1 cellular context compared by ENCODE assay signal in the genomic region with DNA sequence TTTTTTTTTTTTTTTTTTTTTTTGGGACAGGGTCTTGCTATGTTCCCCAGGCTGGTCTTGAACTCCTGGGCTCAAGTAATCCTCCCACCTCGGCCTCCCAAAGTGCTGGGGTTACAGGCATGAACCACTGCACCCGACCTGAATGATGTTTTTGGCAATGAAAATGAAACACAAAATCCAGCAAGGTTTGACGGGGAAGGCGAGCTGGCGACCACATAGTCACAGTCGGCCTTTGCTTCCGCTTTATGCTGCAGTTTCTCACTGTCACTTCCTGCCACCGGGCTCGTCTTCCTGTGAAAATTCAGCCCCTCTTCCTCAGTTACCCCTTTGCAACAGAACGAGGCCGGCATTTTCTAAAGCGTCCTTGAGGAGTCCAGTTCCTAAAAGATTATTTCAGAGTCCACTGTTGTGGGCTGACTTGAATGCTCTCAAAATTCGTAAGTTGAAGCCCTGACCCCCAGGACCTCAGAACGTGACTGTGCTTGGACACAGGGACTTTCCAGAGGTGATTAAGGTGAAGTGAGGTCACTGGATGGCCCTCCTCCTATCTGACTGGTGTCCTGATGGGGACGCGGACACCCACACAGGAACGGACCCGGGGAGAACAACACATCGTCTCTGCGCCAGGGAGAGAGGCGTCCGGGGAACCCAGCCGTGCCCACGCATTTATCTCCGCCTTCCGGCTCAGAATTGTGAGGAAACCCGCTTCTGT.
TF ChIP-seq lines count a peak whose summit lies in the region.

No MANE protein-coding gene starts in this region.

TF ChIP-seq in HepG2, 621 proteins besides CTCF, POLR2A, EP300 and RAD21 (continued from another document and continues in another):
- TF ChIP-seq, protein P1, sequence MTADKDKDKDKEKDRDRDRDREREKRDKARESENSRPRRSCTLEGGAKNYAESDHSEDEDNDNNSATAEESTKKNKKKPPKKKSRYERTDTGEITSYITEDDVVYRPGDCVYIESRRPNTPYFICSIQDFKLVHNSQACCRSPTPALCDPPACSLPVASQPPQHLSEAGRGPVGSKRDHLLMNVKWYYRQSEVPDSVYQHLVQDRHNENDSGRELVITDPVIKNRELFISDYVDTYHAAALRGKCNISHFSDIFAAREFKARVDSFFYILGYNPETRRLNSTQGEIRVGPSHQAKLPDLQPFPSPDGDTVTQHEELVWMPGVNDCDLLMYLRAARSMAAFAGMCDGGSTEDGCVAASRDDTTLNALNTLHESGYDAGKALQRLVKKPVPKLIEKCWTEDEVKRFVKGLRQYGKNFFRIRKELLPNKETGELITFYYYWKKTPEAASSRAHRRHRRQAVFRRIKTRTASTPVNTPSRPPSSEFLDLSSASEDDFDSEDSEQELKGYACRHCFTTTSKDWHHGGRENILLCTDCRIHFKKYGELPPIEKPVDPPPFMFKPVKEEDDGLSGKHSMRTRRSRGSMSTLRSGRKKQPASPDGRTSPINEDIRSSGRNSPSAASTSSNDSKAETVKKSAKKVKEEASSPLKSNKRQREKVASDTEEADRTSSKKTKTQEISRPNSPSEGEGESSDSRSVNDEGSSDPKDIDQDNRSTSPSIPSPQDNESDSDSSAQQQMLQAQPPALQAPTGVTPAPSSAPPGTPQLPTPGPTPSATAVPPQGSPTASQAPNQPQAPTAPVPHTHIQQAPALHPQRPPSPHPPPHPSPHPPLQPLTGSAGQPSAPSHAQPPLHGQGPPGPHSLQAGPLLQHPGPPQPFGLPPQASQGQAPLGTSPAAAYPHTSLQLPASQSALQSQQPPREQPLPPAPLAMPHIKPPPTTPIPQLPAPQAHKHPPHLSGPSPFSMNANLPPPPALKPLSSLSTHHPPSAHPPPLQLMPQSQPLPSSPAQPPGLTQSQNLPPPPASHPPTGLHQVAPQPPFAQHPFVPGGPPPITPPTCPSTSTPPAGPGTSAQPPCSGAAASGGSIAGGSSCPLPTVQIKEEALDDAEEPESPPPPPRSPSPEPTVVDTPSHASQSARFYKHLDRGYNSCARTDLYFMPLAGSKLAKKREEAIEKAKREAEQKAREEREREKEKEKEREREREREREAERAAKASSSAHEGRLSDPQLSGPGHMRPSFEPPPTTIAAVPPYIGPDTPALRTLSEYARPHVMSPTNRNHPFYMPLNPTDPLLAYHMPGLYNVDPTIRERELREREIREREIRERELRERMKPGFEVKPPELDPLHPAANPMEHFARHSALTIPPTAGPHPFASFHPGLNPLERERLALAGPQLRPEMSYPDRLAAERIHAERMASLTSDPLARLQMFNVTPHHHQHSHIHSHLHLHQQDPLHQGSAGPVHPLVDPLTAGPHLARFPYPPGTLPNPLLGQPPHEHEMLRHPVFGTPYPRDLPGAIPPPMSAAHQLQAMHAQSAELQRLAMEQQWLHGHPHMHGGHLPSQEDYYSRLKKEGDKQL (CRISPR knock-in tag; IDR thresholded peaks at IDR 0.05; ENCODE audit: low read depth): no peak
- TF ChIP-seq ZNF562 (CRISPR knock-in tag; IDR thresholded peaks at IDR 0.05; ENCODE audit: borderline replicate concordance) (no peak), MAFF (IDR thresholded peaks at IDR 0.05; ENCODE audit: low read depth, low read length) (no peak), ZSCAN20 (CRISPR knock-in tag; IDR thresholded peaks at IDR 0.05; ENCODE audit: borderline replicate concordance) (no peak), FOXA3 (CRISPR knock-in tag; IDR thresholded peaks at IDR 0.05) (peak; percentile 18; the same call in 1 of the 2 replicates), GLI4 (CRISPR knock-in tag; IDR thresholded peaks at IDR 0.05; ENCODE audit: borderline replicate concordance) (0 out of 2 replicates have a peak, but pooled peaks have one; percentile 24), TEAD3 (CRISPR knock-in tag; optimal IDR thresholded peaks at IDR 0.05; ENCODE audit: borderline replicate concordance) (no peak), ZNF546 (CRISPR knock-in tag; conservative IDR thresholded peaks at IDR 0.05) (no peak), CC2D1A (CRISPR knock-in tag; IDR thresholded peaks at IDR 0.05) (no peak), ELF3 (CRISPR knock-in tag; IDR thresholded peaks at IDR 0.05) (peak; percentile 65), ZFP82 (CRISPR knock-in tag; IDR thresholded peaks at IDR 0.05; ENCODE audit: borderline replicate concordance) (no peak), PCBP1 (IDR thresholded peaks at IDR 0.05; ENCODE audit: borderline replicate concordance, low read depth, low read length) (no peak), ZNF441 (CRISPR knock-in tag; IDR thresholded peaks at IDR 0.05; ENCODE audit: borderline replicate concordance) (no peak), ZNF660 (CRISPR knock-in tag; IDR thresholded peaks at IDR 0.05; ENCODE audit: borderline replicate concordance, low read depth) (no peak), ZFP37 (CRISPR knock-in tag; IDR thresholded peaks at IDR 0.05; ENCODE audit: borderline replicate concordance) (no peak), CHCHD3 (CRISPR knock-in tag; IDR thresholded peaks at IDR 0.05) (no peak), TEAD2 (CRISPR knock-in tag; IDR thresholded peaks at IDR 0.05) (no peak), SP140L (CRISPR knock-in tag; IDR thresholded peaks at IDR 0.05; ENCODE audit: borderline replicate concordance) (0 out of 2 replicates have a peak, but pooled peaks have one; percentile 20), SIN3A (IDR thresholded peaks at IDR 0.05; ENCODE audit: borderline replicate concordance, low read depth, low read length) (no peak), ZNF841 (CRISPR knock-in tag; IDR thresholded peaks at IDR 0.05; ENCODE audit: borderline replicate concordance) (no peak), JDP2 (CRISPR knock-in tag; IDR thresholded peaks at IDR 0.05; ENCODE audit: borderline replicate concordance) (no peak), FLYWCH1 (CRISPR knock-in tag; IDR thresholded peaks at IDR 0.05) (no peak), MED13 (CRISPR knock-in tag; IDR thresholded peaks at IDR 0.05) (no peak), CAMTA2 (CRISPR knock-in tag; IDR thresholded peaks at IDR 0.05; ENCODE audit: borderline replicate concordance) (no peak), SMAD9 (CRISPR knock-in tag; IDR thresholded peaks at IDR 0.05) (no peak), TBP (CRISPR knock-in tag; IDR thresholded peaks at IDR 0.05) (no peak), ZSCAN12 (CRISPR knock-in tag; IDR thresholded peaks at IDR 0.05) (no peak), HIVEP1 (CRISPR knock-in tag; IDR thresholded peaks at IDR 0.05) (no peak), SRSF9 (IDR thresholded peaks at IDR 0.05; ENCODE audit: borderline replicate concordance, insufficient read depth, low read depth, low read length, poor library complexity, severe bottlenecking) (no peak), HMGA1 (CRISPR knock-in tag; conservative IDR thresholded peaks at IDR 0.05) (no peak), ZNF160 (CRISPR knock-in tag; IDR thresholded peaks at IDR 0.05) (no peak)
- TF ChIP-seq, protein P2, sequence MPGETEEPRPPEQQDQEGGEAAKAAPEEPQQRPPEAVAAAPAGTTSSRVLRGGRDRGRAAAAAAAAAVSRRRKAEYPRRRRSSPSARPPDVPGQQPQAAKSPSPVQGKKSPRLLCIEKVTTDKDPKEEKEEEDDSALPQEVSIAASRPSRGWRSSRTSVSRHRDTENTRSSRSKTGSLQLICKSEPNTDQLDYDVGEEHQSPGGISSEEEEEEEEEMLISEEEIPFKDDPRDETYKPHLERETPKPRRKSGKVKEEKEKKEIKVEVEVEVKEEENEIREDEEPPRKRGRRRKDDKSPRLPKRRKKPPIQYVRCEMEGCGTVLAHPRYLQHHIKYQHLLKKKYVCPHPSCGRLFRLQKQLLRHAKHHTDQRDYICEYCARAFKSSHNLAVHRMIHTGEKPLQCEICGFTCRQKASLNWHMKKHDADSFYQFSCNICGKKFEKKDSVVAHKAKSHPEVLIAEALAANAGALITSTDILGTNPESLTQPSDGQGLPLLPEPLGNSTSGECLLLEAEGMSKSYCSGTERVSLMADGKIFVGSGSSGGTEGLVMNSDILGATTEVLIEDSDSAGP (CRISPR knock-in tag; IDR thresholded peaks at IDR 0.05; ENCODE audit: borderline replicate concordance): peak; percentile 45
- TF ChIP-seq, protein P3, sequence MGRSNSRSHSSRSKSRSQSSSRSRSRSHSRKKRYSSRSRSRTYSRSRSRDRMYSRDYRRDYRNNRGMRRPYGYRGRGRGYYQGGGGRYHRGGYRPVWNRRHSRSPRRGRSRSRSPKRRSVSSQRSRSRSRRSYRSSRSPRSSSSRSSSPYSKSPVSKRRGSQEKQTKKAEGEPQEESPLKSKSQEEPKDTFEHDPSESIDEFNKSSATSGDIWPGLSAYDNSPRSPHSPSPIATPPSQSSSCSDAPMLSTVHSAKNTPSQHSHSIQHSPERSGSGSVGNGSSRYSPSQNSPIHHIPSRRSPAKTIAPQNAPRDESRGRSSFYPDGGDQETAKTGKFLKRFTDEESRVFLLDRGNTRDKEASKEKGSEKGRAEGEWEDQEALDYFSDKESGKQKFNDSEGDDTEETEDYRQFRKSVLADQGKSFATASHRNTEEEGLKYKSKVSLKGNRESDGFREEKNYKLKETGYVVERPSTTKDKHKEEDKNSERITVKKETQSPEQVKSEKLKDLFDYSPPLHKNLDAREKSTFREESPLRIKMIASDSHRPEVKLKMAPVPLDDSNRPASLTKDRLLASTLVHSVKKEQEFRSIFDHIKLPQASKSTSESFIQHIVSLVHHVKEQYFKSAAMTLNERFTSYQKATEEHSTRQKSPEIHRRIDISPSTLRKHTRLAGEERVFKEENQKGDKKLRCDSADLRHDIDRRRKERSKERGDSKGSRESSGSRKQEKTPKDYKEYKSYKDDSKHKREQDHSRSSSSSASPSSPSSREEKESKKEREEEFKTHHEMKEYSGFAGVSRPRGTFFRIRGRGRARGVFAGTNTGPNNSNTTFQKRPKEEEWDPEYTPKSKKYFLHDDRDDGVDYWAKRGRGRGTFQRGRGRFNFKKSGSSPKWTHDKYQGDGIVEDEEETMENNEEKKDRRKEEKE (IDR thresholded peaks at IDR 0.05): no peak
- TF ChIP-seq, protein P4, sequence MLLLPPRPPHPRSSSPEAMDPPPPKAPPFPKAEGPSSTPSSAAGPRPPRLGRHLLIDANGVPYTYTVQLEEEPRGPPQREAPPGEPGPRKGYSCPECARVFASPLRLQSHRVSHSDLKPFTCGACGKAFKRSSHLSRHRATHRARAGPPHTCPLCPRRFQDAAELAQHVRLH (CRISPR knock-in tag; IDR thresholded peaks at IDR 0.05; ENCODE audit: borderline replicate concordance, low read depth): no peak
- TF ChIP-seq, protein P5, sequence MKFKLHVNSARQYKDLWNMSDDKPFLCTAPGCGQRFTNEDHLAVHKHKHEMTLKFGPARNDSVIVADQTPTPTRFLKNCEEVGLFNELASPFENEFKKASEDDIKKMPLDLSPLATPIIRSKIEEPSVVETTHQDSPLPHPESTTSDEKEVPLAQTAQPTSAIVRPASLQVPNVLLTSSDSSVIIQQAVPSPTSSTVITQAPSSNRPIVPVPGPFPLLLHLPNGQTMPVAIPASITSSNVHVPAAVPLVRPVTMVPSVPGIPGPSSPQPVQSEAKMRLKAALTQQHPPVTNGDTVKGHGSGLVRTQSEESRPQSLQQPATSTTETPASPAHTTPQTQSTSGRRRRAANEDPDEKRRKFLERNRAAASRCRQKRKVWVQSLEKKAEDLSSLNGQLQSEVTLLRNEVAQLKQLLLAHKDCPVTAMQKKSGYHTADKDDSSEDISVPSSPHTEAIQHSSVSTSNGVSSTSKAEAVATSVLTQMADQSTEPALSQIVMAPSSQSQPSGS (CRISPR knock-in tag; IDR thresholded peaks at IDR 0.05): peak; percentile 43; the same call in 1 of the 2 replicates
- TF ChIP-seq, protein P6, sequence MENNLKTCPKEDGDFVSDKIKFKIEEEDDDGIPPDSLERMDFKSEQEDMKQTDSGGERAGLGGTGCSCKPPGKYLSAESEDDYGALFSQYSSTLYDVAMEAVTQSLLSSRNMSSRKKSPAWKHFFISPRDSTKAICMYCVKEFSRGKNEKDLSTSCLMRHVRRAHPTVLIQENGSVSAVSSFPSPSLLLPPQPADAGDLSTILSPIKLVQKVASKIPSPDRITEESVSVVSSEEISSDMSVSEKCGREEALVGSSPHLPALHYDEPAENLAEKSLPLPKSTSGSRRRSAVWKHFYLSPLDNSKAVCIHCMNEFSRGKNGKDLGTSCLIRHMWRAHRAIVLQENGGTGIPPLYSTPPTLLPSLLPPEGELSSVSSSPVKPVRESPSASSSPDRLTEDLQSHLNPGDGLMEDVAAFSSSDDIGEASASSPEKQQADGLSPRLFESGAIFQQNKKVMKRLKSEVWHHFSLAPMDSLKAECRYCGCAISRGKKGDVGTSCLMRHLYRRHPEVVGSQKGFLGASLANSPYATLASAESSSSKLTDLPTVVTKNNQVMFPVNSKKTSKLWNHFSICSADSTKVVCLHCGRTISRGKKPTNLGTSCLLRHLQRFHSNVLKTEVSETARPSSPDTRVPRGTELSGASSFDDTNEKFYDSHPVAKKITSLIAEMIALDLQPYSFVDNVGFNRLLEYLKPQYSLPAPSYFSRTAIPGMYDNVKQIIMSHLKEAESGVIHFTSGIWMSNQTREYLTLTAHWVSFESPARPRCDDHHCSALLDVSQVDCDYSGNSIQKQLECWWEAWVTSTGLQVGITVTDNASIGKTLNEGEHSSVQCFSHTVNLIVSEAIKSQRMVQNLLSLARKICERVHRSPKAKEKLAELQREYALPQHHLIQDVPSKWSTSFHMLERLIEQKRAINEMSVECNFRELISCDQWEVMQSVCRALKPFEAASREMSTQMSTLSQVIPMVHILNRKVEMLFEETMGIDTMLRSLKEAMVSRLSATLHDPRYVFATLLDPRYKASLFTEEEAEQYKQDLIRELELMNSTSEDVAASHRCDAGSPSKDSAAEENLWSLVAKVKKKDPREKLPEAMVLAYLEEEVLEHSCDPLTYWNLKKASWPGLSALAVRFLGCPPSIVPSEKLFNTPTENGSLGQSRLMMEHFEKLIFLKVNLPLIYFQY (CRISPR knock-in tag; IDR thresholded peaks at IDR 0.05; ENCODE audit: borderline replicate concordance): peak; percentile 16; the same call in 1 of the 2 replicates
- TF ChIP-seq, protein P7, sequence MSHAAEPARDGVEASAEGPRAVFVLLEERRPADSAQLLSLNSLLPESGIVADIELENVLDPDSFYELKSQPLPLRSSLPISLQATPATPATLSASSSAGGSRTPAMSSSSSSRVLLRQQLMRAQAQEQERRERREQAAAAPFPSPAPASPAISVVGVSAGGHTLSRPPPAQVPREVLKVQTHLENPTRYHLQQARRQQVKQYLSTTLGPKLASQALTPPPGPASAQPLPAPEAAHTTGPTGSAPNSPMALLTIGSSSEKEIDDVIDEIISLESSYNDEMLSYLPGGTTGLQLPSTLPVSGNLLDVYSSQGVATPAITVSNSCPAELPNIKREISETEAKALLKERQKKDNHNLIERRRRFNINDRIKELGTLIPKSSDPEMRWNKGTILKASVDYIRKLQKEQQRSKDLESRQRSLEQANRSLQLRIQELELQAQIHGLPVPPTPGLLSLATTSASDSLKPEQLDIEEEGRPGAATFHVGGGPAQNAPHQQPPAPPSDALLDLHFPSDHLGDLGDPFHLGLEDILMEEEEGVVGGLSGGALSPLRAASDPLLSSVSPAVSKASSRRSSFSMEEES (CRISPR knock-in tag; IDR thresholded peaks at IDR 0.05): no peak
- TF ChIP-seq, protein P8, sequence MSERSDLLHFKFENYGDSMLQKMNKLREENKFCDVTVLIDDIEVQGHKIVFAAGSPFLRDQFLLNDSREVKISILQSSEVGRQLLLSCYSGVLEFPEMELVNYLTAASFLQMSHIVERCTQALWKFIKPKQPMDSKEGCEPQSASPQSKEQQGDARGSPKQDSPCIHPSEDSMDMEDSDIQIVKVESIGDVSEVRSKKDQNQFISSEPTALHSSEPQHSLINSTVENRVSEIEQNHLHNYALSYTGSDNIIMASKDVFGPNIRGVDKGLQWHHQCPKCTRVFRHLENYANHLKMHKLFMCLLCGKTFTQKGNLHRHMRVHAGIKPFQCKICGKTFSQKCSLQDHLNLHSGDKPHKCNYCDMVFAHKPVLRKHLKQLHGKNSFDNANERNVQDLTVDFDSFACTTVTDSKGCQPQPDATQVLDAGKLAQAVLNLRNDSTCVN (CRISPR knock-in tag; IDR thresholded peaks at IDR 0.05; ENCODE audit: borderline replicate concordance): no peak
